14 cellular contexts compared by ENCODE assay signal in the genomic region with DNA sequence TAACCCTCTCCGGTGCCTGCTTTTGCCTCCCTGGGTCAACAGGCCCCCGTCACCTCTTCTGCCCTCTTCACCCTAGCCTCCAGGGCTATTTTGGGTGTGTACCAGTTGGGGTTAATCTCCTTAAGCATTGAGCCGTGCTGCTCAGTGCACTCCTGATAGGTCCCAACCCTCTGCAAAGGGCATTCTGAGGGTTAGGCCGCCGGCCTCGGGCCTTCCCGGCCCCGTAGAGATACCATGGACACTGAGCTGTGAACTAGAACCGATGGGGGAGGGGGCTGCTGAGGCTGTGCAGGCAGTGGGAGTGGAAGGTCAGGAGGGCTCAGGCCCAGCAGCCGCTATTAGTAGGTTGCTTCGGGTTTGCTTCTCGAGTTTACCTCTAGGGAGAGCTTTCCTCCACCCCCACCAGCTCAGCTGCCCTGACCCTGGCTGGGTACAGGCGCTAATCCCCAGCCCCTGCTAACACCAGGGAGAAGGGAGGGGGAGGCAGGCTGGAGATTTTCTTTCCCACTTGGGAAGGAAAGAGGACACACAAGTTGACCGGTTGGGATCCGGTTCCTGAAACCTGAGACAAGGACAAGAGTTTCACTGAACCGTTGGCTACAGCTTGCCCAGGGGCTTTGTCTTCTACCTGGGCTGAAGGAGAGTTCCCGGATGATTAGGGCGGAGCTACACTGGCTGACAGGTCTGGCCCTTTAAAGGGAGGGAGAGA. TPM values are rescaled to one million over a fixed set of nuclear protein-coding genes. Genes with fewer than 3 reads are reported as not detected.
DNase-seq lines count a peak whose midpoint lies in the region; ATAC-seq and TF ChIP-seq lines count a peak whose summit lies in the region.
"Had no signal": no experiment of that assay in that cellular context is flagged by ENCODE, and none has a peak within 500 bp of the region (broad histone marks: within the 10 kb centered on the region; RNA-seq: fewer than 3 reads in every experiment).

No MANE protein-coding gene starts in this region.

- no peak overlapping the region for H4K91ac ChIP-seq in neuronal stem cell (ENCODE audit: low read depth, low read length, poor library complexity)

- no peak overlapping the region for H3K14ac ChIP-seq in neuronal stem cell (ENCODE audit: low read length)

- peak overlapping the region; percentile 66 for H3K18ac ChIP-seq in neuronal stem cell (ENCODE audit: low read length)

- TF ChIP-seq CTCF in fibroblast of villous mesenchyme (IDR thresholded peaks at IDR 0.05; ENCODE audit: insufficient read depth, low read depth, low read length), result no peak

- H3K36me3 ChIP-seq in neuronal stem cell (replicated peaks in 1 of 2; ENCODE audit: control insufficient read depth in 2 of 2, insufficient read depth in 2 of 2, low read length in 2 of 2), result no peaks in the 10 kb centered on the region
- H3K36me3 ChIP-seq: BLaER1 had no signal

- H2BK15ac ChIP-seq in neuronal stem cell (ENCODE audit: low read length), result no peak overlapping the region

- H3K4ac ChIP-seq in neuronal stem cell (ENCODE audit: low read length), result no peak overlapping the region

- no peak overlapping the region for H4K8ac ChIP-seq in neuronal stem cell (ENCODE audit: low read depth, low read length)

- POLR2A ChIA-PET in naive thymus-derived CD8-positive, alpha-beta T cell (lab: Charles Lee), result no interaction called here

- peaks cover 0 to 34% (median 0%) of the 10 kb centered on the region in 3 experiments for H3K27me3 ChIP-seq in neuronal stem cell (ENCODE audit: control insufficient read depth in 3 of 3, insufficient read depth in 3 of 3, low read depth in 1 of 3, low read length in 3 of 3)

- no peaks in the 10 kb centered on the region for H3K36me3 Mint-ChIP-seq in naive thymus-derived CD8-positive, alpha-beta T cell
- H3K36me3 Mint-ChIP-seq: stimulated activated naive B cell treated with anti-CD40 and anti-IgM and Interleukin-4, amounts not matched to agents 10 μg/mL and 1 μg/mL and 100 μg/mL, for 72 hours had no signal

- WGBS in neuronal stem cell (ENCODE audit: extremely low coverage in 2 of 2, insufficient read length in 2 of 2, insufficient replicate concordance in 1 of 2), 2 donors, result no CpG with 5 or more reads among the region's 18 CpGs

- no peak overlapping the region for H3K27ac Mint-ChIP-seq in naive thymus-derived CD8-positive, alpha-beta T cell
- H3K27ac Mint-ChIP-seq: stimulated activated naive B cell treated with anti-CD40 and anti-IgM and Interleukin-4, amounts not matched to agents 10 μg/mL and 1 μg/mL and 100 μg/mL, for 72 hours had no signal

- H3K27me3 Mint-ChIP-seq in naive thymus-derived CD8-positive, alpha-beta T cell, result peaks cover 23 to 52% (median 34%) of the 10 kb centered on the region in 5 donors

- peaks cover 15 to 17% of the 10 kb centered on the region in 2 donors for H3K4me1 ChIP-seq in neuronal stem cell (ENCODE audit: control insufficient read depth in 2 of 2, insufficient read depth in 1 of 2, low read depth in 1 of 2, low read length in 2 of 2)

- no peak overlapping the region for H3K9ac ChIP-seq in neuronal stem cell (ENCODE audit: low read depth, low read length, poor library complexity)
- H3K9ac ChIP-seq: BLaER1 had no signal

- H2AFZ ChIP-seq in neuronal stem cell (ENCODE audit: low read length), result peak overlapping the region; percentile 91

- H3K9me3 ChIP-seq in neuronal stem cell (replicated peaks in 1 of 2; ENCODE audit: control insufficient read depth in 2 of 2, insufficient read depth in 1 of 2, low read depth in 1 of 2, low read length in 2 of 2), result no peaks in the 10 kb centered on the region
- H3K9me3 ChIP-seq: BLaER1 had no signal

- no peak overlapping the region for H3K4me3 ChIP-seq in fibroblast of villous mesenchyme (ENCODE audit: low read depth, low read length)
- peak overlapping the region in 1 of 2 donors; percentile 37 for H3K4me3 ChIP-seq in neuronal stem cell (ENCODE audit: low read length in 2 of 2)
- H3K4me3 ChIP-seq: BLaER1, skin epidermis had no signal

- H3K23ac ChIP-seq in neuronal stem cell (ENCODE audit: low read depth, low read length, poor library complexity), result peak overlapping the region; percentile 35

- DNase-seq in COLO668 (lab: John Stamatoyannopoulos, UW; ENCODE audit: unreplicated experiment) (peak; percentile 44), NCI-H510A (lab: John Stamatoyannopoulos, UW) (peak; percentile 83), fibroblast of villous mesenchyme (ENCODE audit: low read depth) (peak; percentile 67), neuronal stem cell (ENCODE audit: low spot score) (peak; percentile 90), NCI-H128 (lab: John Stamatoyannopoulos, UW; ENCODE audit: unreplicated experiment) (no peak)
- DNase-seq in naive thymus-derived CD8-positive, alpha-beta T cell, result no peak
- DNase-seq: activated T-cell treated with anti-CD3 and anti-CD28 coated beads for 4 hours; cortex of kidney; NCI-H2227 treated with DMSO at 0.1 percent for 48 hours; stimulated activated naive B cell treated with anti-CD40 and anti-IgM and Interleukin-4, amounts not matched to agents 10 μg/mL and 1 μg/mL and 100 μg/mL, for 72 hours had no signal

- no peaks in the 10 kb centered on the region for H3K79me1 ChIP-seq in neuronal stem cell (ENCODE audit: low read depth, low read length)

- H2BK5ac ChIP-seq in neuronal stem cell (ENCODE audit: low read length), result peak overlapping the region; percentile 79

- peak overlapping the region; percentile 76 for H3K4me2 ChIP-seq in neuronal stem cell (ENCODE audit: insufficient read depth, low read length, poor library complexity, severe bottlenecking)
- H3K4me2 ChIP-seq: BLaER1 had no signal

- peak overlapping the region; percentile 16 for H2BK120ac ChIP-seq in neuronal stem cell (ENCODE audit: low read depth, low read length)

- H3K9me3 Mint-ChIP-seq in naive thymus-derived CD8-positive, alpha-beta T cell, result no peaks in the 10 kb centered on the region
- H3K9me3 Mint-ChIP-seq: stimulated activated naive B cell treated with anti-CD40 and anti-IgM and Interleukin-4, amounts not matched to agents 10 μg/mL and 1 μg/mL and 100 μg/mL, for 72 hours had no signal

- no peak overlapping the region for H3K4me3 Mint-ChIP-seq in naive thymus-derived CD8-positive, alpha-beta T cell
- H3K4me3 Mint-ChIP-seq: stimulated activated naive B cell treated with anti-CD40 and anti-IgM and Interleukin-4, amounts not matched to agents 10 μg/mL and 1 μg/mL and 100 μg/mL, for 72 hours had no signal

- ATAC-seq in GM18520 (IDR thresholded peaks at IDR 0.05; ENCODE audit: unreplicated experiment), result no peak
- no peak for ATAC-seq in HG03457 (IDR thresholded peaks at IDR 0.05; ENCODE audit: unreplicated experiment)
- no peak for ATAC-seq in naive thymus-derived CD8-positive, alpha-beta T cell
- ATAC-seq: stimulated activated naive B cell treated with anti-CD40 and anti-IgM and Interleukin-4, amounts not matched to agents 10 μg/mL and 1 μg/mL and 100 μg/mL, for 72 hours had no signal

- no peak overlapping the region for H2AK5ac ChIP-seq in neuronal stem cell (ENCODE audit: low read depth, low read length)

- no peak overlapping the region for H2BK12ac ChIP-seq in neuronal stem cell (ENCODE audit: low read length)

- H3K4me1 Mint-ChIP-seq in naive thymus-derived CD8-positive, alpha-beta T cell, result peaks cover 0 to 15% (median 10%) of the 10 kb centered on the region in 4 donors

- peak overlapping the region; percentile 96 for H3K27ac ChIP-seq in neuronal stem cell (replicated peaks; ENCODE audit: low read length)
- H3K27ac ChIP-seq: BLaER1 had no signal

RNA-seq across cellular contexts. Expression of a gene that starts 4.8 kb away (rescaled TPM):
- total RNA-seq in fibroblast of villous mesenchyme, result 44.1 and 50.1 TPM in 2 replicates
- polyA plus RNA-seq in neuronal stem cell (2013, experiment 1 of 2), result 1.2 TPM
- polyA plus RNA-seq in neuronal stem cell (2013, experiment 2 of 2), result 1.2 TPM
- total RNA-seq in naive thymus-derived CD8-positive, alpha-beta T cell, result not detected
- polyA plus RNA-seq in naive thymus-derived CD8-positive, alpha-beta T cell, result not detected

RNA-seq across cellular contexts. Expression of a gene that starts 13.7 kb away (rescaled TPM):
- total RNA-seq in fibroblast of villous mesenchyme, result 58.9 and 94.1 TPM in 2 replicates
- polyA plus RNA-seq in neuronal stem cell (2013, experiment 1 of 2), result 29.4 TPM
- 29.5 TPM for polyA plus RNA-seq in neuronal stem cell (2013, experiment 2 of 2)
- 10 to 100 TPM; 29.1 to 31.8 TPM for total RNA-seq in naive thymus-derived CD8-positive, alpha-beta T cell
- polyA plus RNA-seq in naive thymus-derived CD8-positive, alpha-beta T cell, result 10 to 100 TPM; 15.5 to 25.3 (median 17.8) TPM

RNA-seq across cellular contexts. Expression of a gene that starts 40.9 kb away (rescaled TPM):
- 77.0 and 93.7 TPM in 2 replicates for total RNA-seq in fibroblast of villous mesenchyme
- polyA plus RNA-seq in neuronal stem cell (2013, experiment 1 of 2), result 27.2 TPM
- 27.7 TPM for polyA plus RNA-seq in neuronal stem cell (2013, experiment 2 of 2)
- 10 to 100 TPM; 25.2 to 26.3 TPM for total RNA-seq in naive thymus-derived CD8-positive, alpha-beta T cell
- polyA plus RNA-seq in naive thymus-derived CD8-positive, alpha-beta T cell, result 10 to 100 TPM; 24.1 to 33.2 (median 28.1) TPM

RNA-seq across cellular contexts. Expression of a gene that starts 52.9 kb away (rescaled TPM):
- total RNA-seq in fibroblast of villous mesenchyme, result 19.0 and 25.0 TPM in 2 replicates
- 10.6 TPM for polyA plus RNA-seq in neuronal stem cell (2013, experiment 1 of 2)
- 11.6 TPM for polyA plus RNA-seq in neuronal stem cell (2013, experiment 2 of 2)
- total RNA-seq in naive thymus-derived CD8-positive, alpha-beta T cell, result under 1 TPM; 0.77 to 0.96 TPM
- polyA plus RNA-seq in naive thymus-derived CD8-positive, alpha-beta T cell, result not detected

Comparison
In these comparisons a context has a peak if more than half of its experiments do, and no peak if none do; other contexts are left out.
1. DNase-seq: peak in COLO668 (single experiment), NCI-H510A (single experiment), fibroblast of villous mesenchyme (single experiment) and neuronal stem cell (single experiment); none in NCI-H128 (single experiment) and naive thymus-derived CD8-positive, alpha-beta T cell (0 of 10).
2. RNA of a gene that starts 4.8 kb away (total RNA-seq): 44.1 to 50.1 TPM in fibroblast of villous mesenchyme; not detected in naive thymus-derived CD8-positive, alpha-beta T cell; every median in the first group is over 10 times any median in the second.